ENCODE assay signal across 1 cellular context in the genomic region with DNA sequence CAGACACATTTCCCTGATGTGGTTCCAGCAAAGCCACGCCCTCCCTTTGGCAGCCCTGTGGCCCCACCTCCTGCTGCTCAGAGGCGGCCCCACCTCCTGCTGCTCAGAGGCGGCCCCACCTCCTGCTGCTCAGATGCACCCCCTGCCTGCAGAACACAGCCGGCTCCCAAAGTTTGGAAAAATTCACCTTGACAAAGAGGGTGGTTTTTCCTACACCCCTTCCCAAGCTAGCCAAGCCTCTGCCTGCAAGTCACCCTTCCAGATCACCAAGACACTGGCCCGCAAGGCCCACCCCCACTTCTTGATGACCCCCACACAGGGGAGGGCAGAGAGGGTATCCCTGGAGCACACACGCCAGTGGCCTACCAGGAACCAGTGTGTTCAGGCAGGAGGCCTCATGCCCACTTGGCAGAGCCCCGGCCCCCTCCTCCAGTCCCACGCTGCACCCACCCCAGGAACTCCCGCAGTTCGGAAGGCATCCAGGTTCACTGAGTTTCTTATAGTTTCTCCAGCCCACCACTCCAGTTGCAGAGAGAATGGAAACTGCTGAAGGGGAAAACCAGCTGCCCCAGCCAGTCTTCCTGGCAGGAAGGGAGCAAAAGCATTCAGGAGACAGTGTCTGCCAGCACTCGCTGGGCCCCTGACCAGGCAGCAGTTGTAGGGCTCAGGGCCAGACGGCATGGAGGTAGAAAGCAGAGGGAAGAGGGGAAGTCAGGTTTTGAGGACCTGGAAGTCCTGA.
TF ChIP-seq lines count a peak whose summit lies in the region.

No MANE protein-coding gene starts in this region.

TF ChIP-seq in GM12878, 131 proteins besides CTCF, POLR2A, EP300 and RAD21 (continued from another document):
- TF ChIP-seq, protein P1, sequence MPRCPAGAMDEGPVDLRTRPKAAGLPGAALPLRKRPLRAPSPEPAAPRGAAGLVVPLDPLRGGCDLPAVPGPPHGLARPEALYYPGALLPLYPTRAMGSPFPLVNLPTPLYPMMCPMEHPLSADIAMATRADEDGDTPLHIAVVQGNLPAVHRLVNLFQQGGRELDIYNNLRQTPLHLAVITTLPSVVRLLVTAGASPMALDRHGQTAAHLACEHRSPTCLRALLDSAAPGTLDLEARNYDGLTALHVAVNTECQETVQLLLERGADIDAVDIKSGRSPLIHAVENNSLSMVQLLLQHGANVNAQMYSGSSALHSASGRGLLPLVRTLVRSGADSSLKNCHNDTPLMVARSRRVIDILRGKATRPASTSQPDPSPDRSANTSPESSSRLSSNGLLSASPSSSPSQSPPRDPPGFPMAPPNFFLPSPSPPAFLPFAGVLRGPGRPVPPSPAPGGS (IDR thresholded peaks at IDR 0.05; ENCODE audit: borderline replicate concordance, insufficient read depth, low read depth, low read length, poor library complexity, severe bottlenecking), result no peak
- TF ChIP-seq, protein P2, sequence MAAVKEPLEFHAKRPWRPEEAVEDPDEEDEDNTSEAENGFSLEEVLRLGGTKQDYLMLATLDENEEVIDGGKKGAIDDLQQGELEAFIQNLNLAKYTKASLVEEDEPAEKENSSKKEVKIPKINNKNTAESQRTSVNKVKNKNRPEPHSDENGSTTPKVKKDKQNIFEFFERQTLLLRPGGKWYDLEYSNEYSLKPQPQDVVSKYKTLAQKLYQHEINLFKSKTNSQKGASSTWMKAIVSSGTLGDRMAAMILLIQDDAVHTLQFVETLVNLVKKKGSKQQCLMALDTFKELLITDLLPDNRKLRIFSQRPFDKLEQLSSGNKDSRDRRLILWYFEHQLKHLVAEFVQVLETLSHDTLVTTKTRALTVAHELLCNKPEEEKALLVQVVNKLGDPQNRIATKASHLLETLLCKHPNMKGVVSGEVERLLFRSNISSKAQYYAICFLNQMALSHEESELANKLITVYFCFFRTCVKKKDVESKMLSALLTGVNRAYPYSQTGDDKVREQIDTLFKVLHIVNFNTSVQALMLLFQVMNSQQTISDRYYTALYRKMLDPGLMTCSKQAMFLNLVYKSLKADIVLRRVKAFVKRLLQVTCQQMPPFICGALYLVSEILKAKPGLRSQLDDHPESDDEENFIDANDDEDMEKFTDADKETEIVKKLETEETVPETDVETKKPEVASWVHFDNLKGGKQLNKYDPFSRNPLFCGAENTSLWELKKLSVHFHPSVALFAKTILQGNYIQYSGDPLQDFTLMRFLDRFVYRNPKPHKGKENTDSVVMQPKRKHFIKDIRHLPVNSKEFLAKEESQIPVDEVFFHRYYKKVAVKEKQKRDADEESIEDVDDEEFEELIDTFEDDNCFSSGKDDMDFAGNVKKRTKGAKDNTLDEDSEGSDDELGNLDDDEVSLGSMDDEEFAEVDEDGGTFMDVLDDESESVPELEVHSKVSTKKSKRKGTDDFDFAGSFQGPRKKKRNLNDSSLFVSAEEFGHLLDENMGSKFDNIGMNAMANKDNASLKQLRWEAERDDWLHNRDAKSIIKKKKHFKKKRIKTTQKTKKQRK (IDR thresholded peaks at IDR 0.05; ENCODE audit: low read depth, low read length), result no peak
- TF ChIP-seq TCF3 (IDR thresholded peaks at IDR 0.05; ENCODE audit: borderline replicate concordance, insufficient read depth, low read depth, low read length) (no peak), IKZF1 (conservative IDR thresholded peaks at IDR 0.05) (0 out of 2 replicates have a peak, but pooled peaks have one; percentile 41), TCF7 (IDR thresholded peaks at IDR 0.05; ENCODE audit: borderline replicate concordance) (no peak), ZNF384 (IDR thresholded peaks at IDR 0.05; ENCODE audit: borderline replicate concordance, low read depth, low read length) (no peak), ESRRA (IDR thresholded peaks at IDR 0.05; ENCODE audit: low read length) (no peak)
- TF ChIP-seq, protein P3, sequence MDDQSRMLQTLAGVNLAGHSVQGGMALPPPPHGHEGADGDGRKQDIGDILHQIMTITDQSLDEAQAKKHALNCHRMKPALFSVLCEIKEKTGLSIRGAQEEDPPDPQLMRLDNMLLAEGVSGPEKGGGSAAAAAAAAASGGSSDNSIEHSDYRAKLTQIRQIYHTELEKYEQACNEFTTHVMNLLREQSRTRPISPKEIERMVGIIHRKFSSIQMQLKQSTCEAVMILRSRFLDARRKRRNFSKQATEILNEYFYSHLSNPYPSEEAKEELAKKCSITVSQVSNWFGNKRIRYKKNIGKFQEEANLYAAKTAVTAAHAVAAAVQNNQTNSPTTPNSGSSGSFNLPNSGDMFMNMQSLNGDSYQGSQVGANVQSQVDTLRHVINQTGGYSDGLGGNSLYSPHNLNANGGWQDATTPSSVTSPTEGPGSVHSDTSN (IDR thresholded peaks at IDR 0.05; ENCODE audit: insufficient replicate concordance, low read depth, low read length), result no peak
- TF ChIP-seq, protein P4, sequence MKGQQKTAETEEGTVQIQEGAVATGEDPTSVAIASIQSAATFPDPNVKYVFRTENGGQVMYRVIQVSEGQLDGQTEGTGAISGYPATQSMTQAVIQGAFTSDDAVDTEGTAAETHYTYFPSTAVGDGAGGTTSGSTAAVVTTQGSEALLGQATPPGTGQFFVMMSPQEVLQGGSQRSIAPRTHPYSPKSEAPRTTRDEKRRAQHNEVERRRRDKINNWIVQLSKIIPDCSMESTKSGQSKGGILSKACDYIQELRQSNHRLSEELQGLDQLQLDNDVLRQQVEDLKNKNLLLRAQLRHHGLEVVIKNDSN (IDR thresholded peaks at IDR 0.05; ENCODE audit: borderline replicate concordance, extremely low read length, insufficient read depth, low read depth, low read length), result no peak
- TF ChIP-seq, protein P5, sequence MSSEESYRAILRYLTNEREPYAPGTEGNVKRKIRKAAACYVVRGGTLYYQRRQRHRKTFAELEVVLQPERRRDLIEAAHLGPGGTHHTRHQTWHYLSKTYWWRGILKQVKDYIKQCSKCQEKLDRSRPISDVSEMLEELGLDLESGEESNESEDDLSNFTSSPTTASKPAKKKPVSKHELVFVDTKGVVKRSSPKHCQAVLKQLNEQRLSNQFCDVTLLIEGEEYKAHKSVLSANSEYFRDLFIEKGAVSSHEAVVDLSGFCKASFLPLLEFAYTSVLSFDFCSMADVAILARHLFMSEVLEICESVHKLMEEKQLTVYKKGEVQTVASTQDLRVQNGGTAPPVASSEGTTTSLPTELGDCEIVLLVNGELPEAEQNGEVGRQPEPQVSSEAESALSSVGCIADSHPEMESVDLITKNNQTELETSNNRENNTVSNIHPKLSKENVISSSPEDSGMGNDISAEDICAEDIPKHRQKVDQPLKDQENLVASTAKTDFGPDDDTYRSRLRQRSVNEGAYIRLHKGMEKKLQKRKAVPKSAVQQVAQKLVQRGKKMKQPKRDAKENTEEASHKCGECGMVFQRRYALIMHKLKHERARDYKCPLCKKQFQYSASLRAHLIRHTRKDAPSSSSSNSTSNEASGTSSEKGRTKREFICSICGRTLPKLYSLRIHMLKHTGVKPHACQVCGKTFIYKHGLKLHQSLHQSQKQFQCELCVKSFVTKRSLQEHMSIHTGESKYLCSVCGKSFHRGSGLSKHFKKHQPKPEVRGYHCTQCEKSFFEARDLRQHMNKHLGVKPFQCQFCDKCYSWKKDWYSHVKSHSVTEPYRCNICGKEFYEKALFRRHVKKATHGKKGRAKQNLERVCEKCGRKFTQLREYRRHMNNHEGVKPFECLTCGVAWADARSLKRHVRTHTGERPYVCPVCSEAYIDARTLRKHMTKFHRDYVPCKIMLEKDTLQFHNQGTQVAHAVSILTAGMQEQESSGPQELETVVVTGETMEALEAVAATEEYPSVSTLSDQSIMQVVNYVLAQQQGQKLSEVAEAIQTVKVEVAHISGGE (CRISPR knock-in tag; IDR thresholded peaks at IDR 0.05), result no peak
